ENCODE assay signal across 10 cellular contexts in genomic region chr6:128478230-128479047, GRCh38. TPM values are rescaled to one million over a fixed set of nuclear protein-coding genes. Genes with fewer than 3 reads are reported as not detected.
A peak's percentile ranks its signal among the peaks of the same experiment; 100 is the strongest.
DNase-seq lines count a peak whose midpoint lies in the region; ATAC-seq and TF ChIP-seq lines count a peak whose summit lies in the region.
"Had no signal": no experiment of that assay in that cellular context is flagged by ENCODE, and none has a peak within 500 bp of the region (broad histone marks: within the 10 kb centered on the region; RNA-seq: fewer than 3 reads in every experiment).

No MANE protein-coding gene starts in this region.

- intact Hi-C loops in left ventricle myocardium superior (cut with micrococcal nuclease) (no loop called here), cardiac septum (cut with DNase I) (no loop called here), mammary epithelial cell (cut with micrococcal nuclease) (no loop called here), mucosa of descending colon (cut with DNase I, micrococcal nuclease) (no loop called here), adrenal gland (cut with DNase I) (no loop called here)

- H4K20me1 ChIP-seq in mammary epithelial cell (ENCODE audit: insufficient read depth, low read length) = no peaks in the 10 kb centered on the region

- H3K27me3 ChIP-seq in mammary epithelial cell (ENCODE audit: insufficient read depth, low read length) (no peaks in the 10 kb centered on the region), adrenal gland (no peaks in the 10 kb centered on the region)

- no peak overlapping the region for H3K9ac ChIP-seq in mammary epithelial cell (ENCODE audit: insufficient read depth, low read length)

- peak; percentile 12 for ATAC-seq in left ventricle myocardium superior
- ATAC-seq in mucosa of descending colon = peak; percentile 88

- CTCF ChIA-PET in mammary epithelial cell (lab: Charles Lee; ENCODE audit: low non-redundant PET) = no interaction called here

- H3K4me3 ChIP-seq in mammary epithelial cell (replicated peaks in 1 of 3; ENCODE audit: insufficient read depth in 1 of 3, low read depth in 2 of 3, low read length in 3 of 3) (no peak overlapping the region), mucosa of descending colon (no peak overlapping the region), adrenal gland (peak overlapping the region in 1 of 4 donors; percentile 36), foreskin fibroblast (ENCODE audit: low read depth in 1 of 2, low read length in 2 of 2) (peak overlapping the region in 1 of 2 donors; percentile 14)

- H3K79me2 ChIP-seq in mammary epithelial cell (ENCODE audit: insufficient read depth, low read length) = peaks cover 94% of the 10 kb centered on the region

- WGBS in mammary epithelial cell (ENCODE audit: low coverage, missing lambda C conversion rate) = 95% methylated on average over 3 of the region's 3 CpGs
- 71 to 73% (median 72%) methylated on average over 3 of the region's 3 CpGs for WGBS in adrenal gland, 4 donors

- in situ Hi-C loops in mammary epithelial cell (cut with MboI; ENCODE audit: low sequenced_read_pairs in 2 of 2) = no loop called here

- TF ChIP-seq CTCF in mammary epithelial cell (conservative IDR thresholded peaks at IDR 0.05 in 1 of 2, IDR thresholded peaks at IDR 0.05 in 1 of 2; ENCODE audit: extremely low read depth in 1 of 2, insufficient read depth in 1 of 2, low read depth in 1 of 2, low read length in 2 of 2) = no peak
- no peak for TF ChIP-seq CTCF in mucosa of descending colon (IDR thresholded peaks at IDR 0.05)
- no peak for TF ChIP-seq CTCF in adrenal gland (IDR thresholded peaks at IDR 0.05)
- no peak for TF ChIP-seq CTCF in foreskin fibroblast (IDR thresholded peaks at IDR 0.05; ENCODE audit: low read depth, low read length)

- BruUV-seq in mammary epithelial cell (replicated peaks; lab: Mats Ljungman, UMichigan) = no TSS peak

- H3K36me3 ChIP-seq in mammary epithelial cell (ENCODE audit: insufficient read depth, low read length) = no peaks in the 10 kb centered on the region
- H3K36me3 ChIP-seq in mucosa of descending colon (ENCODE audit: low read depth) = no peaks in the 10 kb centered on the region
- no peaks in the 10 kb centered on the region for H3K36me3 ChIP-seq in adrenal gland (replicated peaks in 1 of 2)

- H3K4me1 ChIP-seq in mammary epithelial cell (ENCODE audit: insufficient read depth, low read length) (peaks cover 25% of the 10 kb centered on the region), mucosa of descending colon (ENCODE audit: low read depth) (peaks cover 16% of the 10 kb centered on the region), adrenal gland (replicated peaks in 1 of 2) (no peaks in the 10 kb centered on the region)

- no peaks in the 10 kb centered on the region for H3K9me3 ChIP-seq in mammary epithelial cell (replicated peaks; ENCODE audit: insufficient read depth, low read length)
- no peaks in the 10 kb centered on the region for H3K9me3 ChIP-seq in mucosa of descending colon
- H3K9me3 ChIP-seq in adrenal gland (replicated peaks in 1 of 3) = no peaks in the 10 kb centered on the region

- no peak for DNase-seq in left ventricle myocardium superior
- DNase-seq in cardiac septum (ENCODE audit: low spot score) = no peak
- no peak for DNase-seq in mammary epithelial cell
- peak in 1 of 3 donors; percentile 50 for DNase-seq in mucosa of descending colon
- DNase-seq in adrenal gland = no peak
- DNase-seq in NCI-H82 treated with DMSO at 0.1 percent for 48 hours (lab: John Stamatoyannopoulos, UW; ENCODE audit: unreplicated experiment) = no peak
- no peak for DNase-seq in foreskin fibroblast
- no peak for DNase-seq in nucleus accumbens (lab: John Stamatoyannopoulos, UW)
- DNase-seq: DMS79 treated with DMSO at 0.1 percent for 48 hours; stimulated activated CD4-positive, alpha-beta T cell treated with anti-CD3 and anti-CD28 coated beads, Interleukin-2, amount 100 ng/mL, for 24 hours had no signal

- no peak overlapping the region for H2AFZ ChIP-seq in mammary epithelial cell (ENCODE audit: low read depth, low read length)

- no peak for TF ChIP-seq POLR2A in adrenal gland (IDR thresholded peaks at IDR 0.05)

- no peak overlapping the region for H3K27ac ChIP-seq in mammary epithelial cell (ENCODE audit: insufficient read depth, low read depth, low read length)
- H3K27ac ChIP-seq in adrenal gland = no peak overlapping the region

- dilution Hi-C loops in mammary epithelial cell (cut with HindIII; ENCODE audit: low sequenced_read_pairs) = no loop called here

- H3K4me2 ChIP-seq in mammary epithelial cell (ENCODE audit: insufficient read depth, low read depth, low read length) = peak overlapping the region; percentile 47

RNA-seq across cellular contexts. Expression of gene PTPRK, which starts 42.0 kb away (rescaled TPM):
- 43.0 TPM for total RNA-seq in left ventricle myocardium superior
- total RNA-seq in cardiac septum = 51.4 TPM
- 100 to 1,000 TPM; 103 to 336 TPM for total RNA-seq in mammary epithelial cell
- polyA plus RNA-seq in mammary epithelial cell = 14.7 TPM
- polyA minus RNA-seq in mammary epithelial cell = 138 TPM
- 100 to 1,000 TPM in 1 of 3 donors, 10 to 100 TPM in 2; 75.9 to 159 (median 86.7) TPM for total RNA-seq in mucosa of descending colon
- total RNA-seq in adrenal gland = 10 to 100 TPM; 10.2 to 22.4 (median 16.0) TPM
- polyA plus RNA-seq in adrenal gland = 1 to 10 TPM; 3.2 to 8.0 (median 3.4) TPM
